Comparison of ENCODE assay signal across 1 cellular context in the genomic region with DNA sequence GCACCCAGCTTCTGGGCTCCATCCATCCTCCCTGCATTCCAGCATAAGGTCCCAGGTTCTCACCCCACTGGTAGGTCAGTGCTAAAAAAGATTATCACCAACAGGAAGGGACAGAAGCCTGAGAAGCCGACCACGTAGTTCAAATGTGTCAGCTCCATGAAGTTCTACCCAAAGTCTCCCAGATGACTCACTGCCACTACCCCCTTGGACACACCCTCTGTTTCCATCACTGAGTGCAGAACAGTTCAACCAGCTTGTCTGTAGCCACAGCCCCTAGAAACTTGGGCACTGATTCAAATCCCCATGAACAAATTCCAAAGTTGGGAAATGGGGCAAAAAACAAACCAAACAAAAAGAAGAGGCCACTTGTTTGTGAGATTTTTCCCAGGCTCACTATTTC.
TF ChIP-seq lines count a peak whose summit lies in the region.

No MANE protein-coding gene starts in this region.

TF ChIP-seq in IMR-90, 13 proteins besides CTCF, POLR2A, EP300 and RAD21:
- TF ChIP-seq RCOR1 (IDR thresholded peaks at IDR 0.05; ENCODE audit: insufficient replicate concordance, low read length) (no peak), MAZ (IDR thresholded peaks at IDR 0.05; ENCODE audit: borderline replicate concordance, low read depth, low read length) (no peak), SMC3 (IDR thresholded peaks at IDR 0.05; ENCODE audit: low read depth, low read length) (no peak), MXI1 (IDR thresholded peaks at IDR 0.05; ENCODE audit: borderline replicate concordance, low read depth, low read length) (no peak), FOS (IDR thresholded peaks at IDR 0.05; ENCODE audit: low read depth, low read length) (no peak), CHD1 (IDR thresholded peaks at IDR 0.05; ENCODE audit: low read depth, low read length) (no peak), BHLHE40 (IDR thresholded peaks at IDR 0.05; ENCODE audit: low read depth, low read length) (no peak), RFX5 (IDR thresholded peaks at IDR 0.05; ENCODE audit: low read depth, low read length) (no peak)
- TF ChIP-seq, protein P1, sequence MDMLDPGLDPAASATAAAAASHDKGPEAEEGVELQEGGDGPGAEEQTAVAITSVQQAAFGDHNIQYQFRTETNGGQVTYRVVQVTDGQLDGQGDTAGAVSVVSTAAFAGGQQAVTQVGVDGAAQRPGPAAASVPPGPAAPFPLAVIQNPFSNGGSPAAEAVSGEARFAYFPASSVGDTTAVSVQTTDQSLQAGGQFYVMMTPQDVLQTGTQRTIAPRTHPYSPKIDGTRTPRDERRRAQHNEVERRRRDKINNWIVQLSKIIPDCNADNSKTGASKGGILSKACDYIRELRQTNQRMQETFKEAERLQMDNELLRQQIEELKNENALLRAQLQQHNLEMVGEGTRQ (IDR thresholded peaks at IDR 0.05; ENCODE audit: low read depth, low read length) = no peak
- TF ChIP-seq, protein P2, sequence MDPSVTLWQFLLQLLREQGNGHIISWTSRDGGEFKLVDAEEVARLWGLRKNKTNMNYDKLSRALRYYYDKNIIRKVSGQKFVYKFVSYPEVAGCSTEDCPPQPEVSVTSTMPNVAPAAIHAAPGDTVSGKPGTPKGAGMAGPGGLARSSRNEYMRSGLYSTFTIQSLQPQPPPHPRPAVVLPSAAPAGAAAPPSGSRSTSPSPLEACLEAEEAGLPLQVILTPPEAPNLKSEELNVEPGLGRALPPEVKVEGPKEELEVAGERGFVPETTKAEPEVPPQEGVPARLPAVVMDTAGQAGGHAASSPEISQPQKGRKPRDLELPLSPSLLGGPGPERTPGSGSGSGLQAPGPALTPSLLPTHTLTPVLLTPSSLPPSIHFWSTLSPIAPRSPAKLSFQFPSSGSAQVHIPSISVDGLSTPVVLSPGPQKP (IDR thresholded peaks at IDR 0.05; ENCODE audit: borderline replicate concordance, low read depth, low read length) = no peak
